1 cellular context compared by ENCODE assay signal in genomic region chr9:130072515-130073235, GRCh38.
TF ChIP-seq lines count a peak whose summit lies in the region.

No MANE protein-coding gene starts in this region.

TF ChIP-seq in K562, 482 proteins besides CTCF, POLR2A, EP300 and RAD21:
- peak; percentile 55 for TF ChIP-seq PRDM10 (IDR thresholded peaks at IDR 0.05; ENCODE audit: partially characterized antibody)
- no peak for TF ChIP-seq THRB (CRISPR knock-in tag; conservative IDR thresholded peaks at IDR 0.05)
- TF ChIP-seq HOXB6 (CRISPR knock-in tag; IDR thresholded peaks at IDR 0.05; ENCODE audit: borderline replicate concordance): no peak
- no peak for TF ChIP-seq NONO (IDR thresholded peaks at IDR 0.05; ENCODE audit: low read depth in 2 of 2, low read length in 1 of 2)
- TF ChIP-seq RUNX1 (IDR thresholded peaks at IDR 0.05; ENCODE audit: low read depth): no peak
- TF ChIP-seq ZC3H4 (CRISPR knock-in tag; IDR thresholded peaks at IDR 0.05; ENCODE audit: borderline replicate concordance): no peak
- TF ChIP-seq ZBTB40 (IDR thresholded peaks at IDR 0.05): peak; percentile 66
- peak; percentile 24; the same call in 1 of the 2 replicates for TF ChIP-seq ZBTB40 (CRISPR knock-in tag; IDR thresholded peaks at IDR 0.05)
